ENCODE assay signal across 21 cellular contexts in genomic region chr15:76203766-76204557, GRCh38.
"Had no signal": no experiment of that assay in that cellular context is flagged by ENCODE, and none has a peak within 500 bp of the region (broad histone marks: within the 10 kb centered on the region; RNA-seq: fewer than 3 reads in every experiment).

No MANE protein-coding gene starts in this region.

- H3K4me3 ChIP-seq: ascending aorta, gastrocnemius medialis, heart left ventricle, mucosa of descending colon, transverse colon, vagina had no signal

- ATAC-seq: activated CD4-positive, alpha-beta T cell treated with anti-CD3 and anti-CD28 coated beads for 36 hours; esophagus mucosa; gastrocnemius medialis; heart left ventricle; mucosa of descending colon; WTC11 had no signal

- H2AFZ ChIP-seq: parathyroid adenoma had no signal

- H3K27ac ChIP-seq: ascending aorta, gastrocnemius medialis, heart left ventricle, parathyroid adenoma, transverse colon, vagina had no signal

- H3K27me3 Mint-ChIP-seq: activated CD4-positive, alpha-beta T cell treated with anti-CD3 and anti-CD28 coated beads for 36 hours; activated naive CD4-positive, alpha-beta T cell treated with anti-CD3 and anti-CD28 coated beads, Interleukin-2, amount 50 U/mL, for 24 hours; memory B cell; naive B cell had no signal

- H3K9me3 ChIP-seq: ascending aorta, gastrocnemius medialis, heart left ventricle, mucosa of descending colon, transverse colon, vagina had no signal

- DNase-seq: activated CD4-positive, alpha-beta T cell treated with anti-CD3 and anti-CD28 coated beads for 36 hours; activated CD4-positive, alpha-beta T cell treated with anti-CD3 and anti-CD28 coated beads, Interleukin-2, amount 50 U/mL, for 48 hours; cortex of kidney; effector CD4-positive, alpha-beta T cell; gastrocnemius medialis; kidney glomerular epithelial cell; mucosa of descending colon; naive B cell; stimulated activated CD4-positive, alpha-beta T cell treated with anti-CD3 and anti-CD28 coated beads, Interleukin-1b, Interleukin-23, amount 100 ng/mL, for 48 hours; stimulated activated naive CD4-positive, alpha-beta T cell treated with Interleukin-2 at 50 U/mL for 16 hours; transverse colon had no signal

- H3K79me2 ChIP-seq: parathyroid adenoma had no signal

- H3K9me3 Mint-ChIP-seq: activated naive CD4-positive, alpha-beta T cell treated with anti-CD3 and anti-CD28 coated beads, Interleukin-2, amount 50 U/mL, for 24 hours; memory B cell; naive B cell; T-helper 2 cell treated with Interferon-gamma antibody and Interleukin-4, amounts not matched to agents 5 μg/mL and 100 μg/mL, for 36 hours; WTC11 had no signal

- FAIRE-seq: TTC549 had no signal

- H3K4me1 ChIP-seq: parathyroid adenoma had no signal

- H3K9ac ChIP-seq: parathyroid adenoma had no signal

- H3K27ac Mint-ChIP-seq: activated CD4-positive, alpha-beta T cell treated with anti-CD3 and anti-CD28 coated beads for 36 hours; activated naive CD4-positive, alpha-beta T cell treated with anti-CD3 and anti-CD28 coated beads, Interleukin-2, amount 50 U/mL, for 24 hours; memory B cell; naive B cell; T-helper 2 cell treated with Interferon-gamma antibody and Interleukin-4, amounts not matched to agents 5 μg/mL and 100 μg/mL, for 36 hours; WTC11 had no signal

- H3K4me3 Mint-ChIP-seq: activated CD4-positive, alpha-beta T cell treated with anti-CD3 and anti-CD28 coated beads for 36 hours; activated naive CD4-positive, alpha-beta T cell treated with anti-CD3 and anti-CD28 coated beads, Interleukin-2, amount 50 U/mL, for 24 hours; memory B cell; naive B cell; T-helper 2 cell treated with Interferon-gamma antibody and Interleukin-4, amounts not matched to agents 5 μg/mL and 100 μg/mL, for 36 hours; WTC11 had no signal

- H3K27me3 ChIP-seq: ascending aorta, gastrocnemius medialis, heart left ventricle, transverse colon, vagina had no signal

- H3K4me1 Mint-ChIP-seq: activated CD4-positive, alpha-beta T cell treated with anti-CD3 and anti-CD28 coated beads for 36 hours; activated naive CD4-positive, alpha-beta T cell treated with anti-CD3 and anti-CD28 coated beads, Interleukin-2, amount 50 U/mL, for 24 hours; memory B cell had no signal

- H3K36me3 Mint-ChIP-seq: activated naive CD4-positive, alpha-beta T cell treated with anti-CD3 and anti-CD28 coated beads, Interleukin-2, amount 50 U/mL, for 24 hours; WTC11 had no signal

- H3K36me3 ChIP-seq: gastrocnemius medialis, transverse colon, vagina had no signal
